Comparison of ENCODE assay signal across 1 cellular context in genomic region chr18:13292736-13293135, GRCh38.
TF ChIP-seq lines count a peak whose summit lies in the region.

No MANE protein-coding gene starts in this region.

TF ChIP-seq in GM23338, 12 proteins besides CTCF, POLR2A, EP300 and RAD21 (continued from another document):
- TF ChIP-seq ZNF462 (CRISPR knock-in tag; IDR thresholded peaks at IDR 0.05) (no peak), EZH2 (IDR thresholded peaks at IDR 0.05; ENCODE audit: low read depth, unreplicated experiment) (no peak), ZNF114 (CRISPR knock-in tag; IDR thresholded peaks at IDR 0.05) (no peak), STAT1 (IDR thresholded peaks at IDR 0.05; ENCODE audit: unreplicated experiment) (no peak), CREB1 (CRISPR knock-in tag; IDR thresholded peaks at IDR 0.05; ENCODE audit: low read depth) (no peak), ETS1 (IDR thresholded peaks at IDR 0.05) (no peak)
